In the genomic region with DNA sequence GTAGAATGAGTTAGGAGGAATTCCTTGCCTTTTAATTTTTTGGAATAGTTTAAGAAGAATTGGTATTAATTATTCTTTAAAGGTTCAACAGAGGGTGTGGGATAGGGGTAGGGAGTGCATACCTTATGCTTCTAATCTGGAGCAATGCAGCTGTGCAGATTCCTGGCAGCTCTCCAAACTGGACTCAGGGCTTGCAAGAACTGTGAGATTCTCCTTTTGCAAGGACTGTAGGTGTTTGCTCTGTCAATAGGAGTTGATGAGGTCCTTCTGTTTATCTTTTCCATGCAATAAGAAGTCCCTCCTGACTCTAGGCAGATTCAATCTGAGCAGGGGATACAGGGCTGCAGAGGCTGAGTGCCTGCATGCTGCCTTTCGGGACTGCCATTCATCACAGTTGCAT, we compare ENCODE assay signal across 20 cellular contexts.
A peak's percentile ranks its signal among the peaks of the same experiment; 100 is the strongest.
DNase-seq lines count a peak whose midpoint lies in the region; ATAC-seq, FAIRE-seq and TF ChIP-seq lines count a peak whose summit lies in the region.
"Had no signal": no experiment of that assay in that cellular context is flagged by ENCODE, and none has a peak within 500 bp of the region (broad histone marks: within the 10 kb centered on the region; RNA-seq: fewer than 3 reads in every experiment).

No MANE protein-coding gene starts in this region.

- FAIRE-seq in HTR-8/SVneo (lab: Jason Lieb, UNC): peak; percentile 26
- FAIRE-seq: astrocyte, endometrium, GM12892, urothelium cell line had no signal

- CTCF ChIA-PET in RWPE1 (lab: Yijun Ruan, JAX): no interaction called here

- intact Hi-C loops in natural killer cell (cut with micrococcal nuclease) (no loop called here), gastrocnemius medialis (cut with DNase I; ENCODE audit: low total_unique reads) (no loop called here)

- peak; percentile 58 for DNase-seq in COR-L47 (lab: John Stamatoyannopoulos, UW)
- DNase-seq in HTR-8/SVneo (ENCODE audit: insufficient read length, low spot score): no peak
- DNase-seq in RPMI8226: peak; percentile 9
- peak; percentile 34 for DNase-seq in fibroblast of pulmonary artery (ENCODE audit: low read depth)
- DNase-seq in RWPE1 (ENCODE audit: low spot score): no peak
- DNase-seq in natural killer cell: no peak
- no peak for DNase-seq in gastrocnemius medialis
- DNase-seq: activated CD4-positive, alpha-beta T cell treated with anti-CD3 and anti-CD28 coated beads, Interleukin-2, amount 50 U/mL, for 1 hour; foreskin keratinocyte; NCI-H187 treated with DMSO at 0.1 percent for 48 hours; NCI-H524 treated with DMSO at 0.1 percent for 48 hours; stimulated activated CD4-positive, alpha-beta T cell treated with anti-CD3 and anti-CD28 coated beads, Interleukin-4, amount 100 ng/mL, for 24 hours had no signal

- H3K4me1 ChIP-seq in gastrocnemius medialis: no peaks in the 10 kb centered on the region
- H3K4me1 ChIP-seq: foreskin keratinocyte, prostate gland had no signal

- POLR2A ChIA-PET in RWPE1 (lab: Yijun Ruan, JAX; ENCODE audit: low non-redundant PET): no interaction called here

- no peaks in the 10 kb centered on the region for H3K27me3 Mint-ChIP-seq in natural killer cell (ENCODE audit: low read depth in 2 of 2)

- H3K9me3 Mint-ChIP-seq in natural killer cell: peaks cover 4 to 5% of the 10 kb centered on the region in 2 donors

- peaks cover 15% of the 10 kb centered on the region for H3K36me3 Mint-ChIP-seq in natural killer cell

- H3K4me3 ChIP-seq in fibroblast of pulmonary artery (replicated peaks; ENCODE audit: low read depth, low read length): no peak overlapping the region
- no peak overlapping the region for H3K4me3 ChIP-seq in gastrocnemius medialis
- H3K4me3 ChIP-seq: prostate gland, smooth muscle cell had no signal

- no peak overlapping the region for H3K27ac ChIP-seq in RWPE1
- H3K27ac ChIP-seq in gastrocnemius medialis: no peak overlapping the region
- H3K27ac ChIP-seq: foreskin keratinocyte, prostate gland had no signal

- H3K4me3 Mint-ChIP-seq in natural killer cell: no peak overlapping the region
- H3K4me3 Mint-ChIP-seq: mesothelial cell of epicardium, neural crest cell had no signal

- no peak for ATAC-seq in natural killer cell
- ATAC-seq in gastrocnemius medialis: no peak
- ATAC-seq: foreskin keratinocyte had no signal

- no peak for TF ChIP-seq CTCF in fibroblast of pulmonary artery (IDR thresholded peaks at IDR 0.05; ENCODE audit: low read length, missing control alignments)
- no peak for TF ChIP-seq CTCF in RWPE1 (conservative IDR thresholded peaks at IDR 0.05; ENCODE audit: low read depth)
- TF ChIP-seq CTCF in natural killer cell (IDR thresholded peaks at IDR 0.05): no peak
- TF ChIP-seq CTCF in gastrocnemius medialis (IDR thresholded peaks at IDR 0.05 in 4 of 5, conservative IDR thresholded peaks at IDR 0.05 in 1 of 5): no peak

- no peaks in the 10 kb centered on the region for H3K27me3 ChIP-seq in gastrocnemius medialis
- H3K27me3 ChIP-seq: foreskin keratinocyte had no signal

- peaks cover 0 to 9% of the 10 kb centered on the region in 2 donors for H3K36me3 ChIP-seq in gastrocnemius medialis
- H3K36me3 ChIP-seq: prostate gland had no signal

- in situ Hi-C loops in gastrocnemius medialis (cut with MboI; ENCODE audit: low sequenced_read_pairs in 4 of 4): no loop called here

- TF ChIP-seq POLR2A in gastrocnemius medialis (IDR thresholded peaks at IDR 0.05): no peak

- H3K4me1 Mint-ChIP-seq in natural killer cell: no peaks in the 10 kb centered on the region

- no peaks in the 10 kb centered on the region for H3K9me3 ChIP-seq in gastrocnemius medialis
- H3K9me3 ChIP-seq: prostate gland had no signal

- no peak overlapping the region for H3K27ac Mint-ChIP-seq in natural killer cell
- H3K27ac Mint-ChIP-seq: mesothelial cell of epicardium had no signal

Comparison
In these comparisons a context has a peak if more than half of its experiments do, and no peak if none do; other contexts are left out.
1. DNase-seq: peak in COR-L47 (single experiment), RPMI8226 (single experiment) and fibroblast of pulmonary artery (single experiment); none in HTR-8/SVneo (single experiment), RWPE1 (single experiment), natural killer cell (single experiment) and gastrocnemius medialis (0 of 2).